Comparison of ENCODE assay signal across 8 cellular contexts in the genomic region with DNA sequence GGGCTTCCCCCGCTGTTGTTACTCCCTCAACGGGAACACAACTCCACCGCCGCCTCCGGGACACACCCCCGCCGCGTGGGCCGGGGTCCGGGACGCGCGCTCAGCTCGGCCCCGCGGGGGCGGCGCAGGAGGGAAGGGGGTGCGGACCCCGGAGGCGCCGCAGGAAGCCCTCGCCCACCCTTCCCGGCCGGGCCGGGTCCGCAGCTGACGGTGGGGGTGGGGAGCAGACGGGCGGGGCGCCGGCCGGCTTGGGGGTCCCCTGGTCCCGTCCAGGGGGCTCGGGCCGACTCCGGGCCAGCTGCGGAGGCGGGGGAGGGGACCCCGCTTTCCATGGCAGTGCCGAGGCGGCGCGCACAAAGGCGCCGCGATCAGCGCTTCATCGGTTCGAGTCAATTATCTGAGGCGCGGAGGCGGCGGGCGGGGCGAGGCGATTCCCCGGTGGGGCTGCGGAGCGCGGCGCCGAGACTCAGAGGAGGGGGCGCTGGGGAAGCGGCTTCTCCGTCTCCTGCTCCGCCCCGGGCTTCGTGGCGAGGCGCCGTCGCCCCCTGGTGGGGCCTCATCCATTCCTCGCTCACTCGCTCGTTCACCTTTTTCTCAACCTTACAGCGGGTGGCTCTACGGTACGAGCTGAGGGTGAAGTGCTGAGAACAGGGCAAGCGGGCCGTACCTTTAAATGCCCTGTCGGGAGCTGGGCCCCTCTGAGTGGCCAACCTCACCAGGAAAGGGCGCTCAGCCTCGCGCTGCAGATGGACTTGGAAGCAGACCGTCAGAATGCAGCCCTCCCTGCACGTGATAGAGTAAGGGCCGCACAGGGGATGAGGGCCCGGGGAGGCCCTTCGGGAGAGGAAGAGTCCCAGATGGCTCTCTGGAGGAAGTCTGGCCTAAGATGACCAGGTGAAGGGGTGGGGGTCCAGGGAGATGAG. TPM values are rescaled to one million over a fixed set of nuclear protein-coding genes. Genes with fewer than 3 reads are reported as not detected.
DNase-seq lines count a peak whose midpoint lies in the region; ATAC-seq and TF ChIP-seq lines count a peak whose summit lies in the region.

No MANE protein-coding gene starts in this region.

- peak; percentile 21 for TF ChIP-seq CTCF in CD4-positive, alpha-beta T cell (IDR thresholded peaks at IDR 0.05)
- TF ChIP-seq CTCF in hepatocyte (IDR thresholded peaks at IDR 0.05; ENCODE audit: poor library complexity), result peak; percentile 69

- intact Hi-C loops in CD4-positive, alpha-beta T cell (cut with DNase I, micrococcal nuclease), result no loop called here

- H3K9ac ChIP-seq in HUES48 (ENCODE audit: low read depth, low read length) (no peak overlapping the region), skeletal muscle satellite cell (ENCODE audit: low read depth, low read length) (no peak overlapping the region)

- POLR2A ChIA-PET in CD4-positive, alpha-beta T cell (lab: Charles Lee), result no interaction called here
- POLR2A ChIA-PET in activated naive CD8-positive, alpha-beta T cell treated with anti-CD3 and anti-CD28 coated beads, Interleukin-2, amount 10 ng/mL, durations not matched to agents 7 days and 5 days (lab: Charles Lee), result no interaction called here

- DNase-seq in CD4-positive, alpha-beta T cell, result peak in 9 of 10 experiments; percentile 3 to 53 (median 20)
- DNase-seq in SHP77 (lab: John Stamatoyannopoulos, UW) (peak; percentile 58 to 71), hepatocyte (ENCODE audit: low spot score) (peak; percentile 83), pons (ENCODE audit: low spot score) (no peak), T1000 (lab: John Stamatoyannopoulos, UW) (no peak)
- DNase-seq in activated naive CD8-positive, alpha-beta T cell treated with anti-CD3 and anti-CD28 coated beads, Interleukin-2, amount 10 ng/mL, durations not matched to agents 7 days and 5 days, result peak; percentile 67

- peaks cover 30% of the 10 kb centered on the region for H3K27me3 ChIP-seq in CD4-positive, alpha-beta T cell (ENCODE audit: control insufficient read depth, insufficient read depth, low read length)
- peaks cover 25% of the 10 kb centered on the region for H3K27me3 ChIP-seq in HUES48 (ENCODE audit: control insufficient read depth, insufficient read depth, low read length)
- H3K27me3 ChIP-seq in hepatocyte, result peaks cover 37% of the 10 kb centered on the region
- H3K27me3 ChIP-seq in skeletal muscle satellite cell (ENCODE audit: control insufficient read depth, insufficient read depth, low read length), result peaks cover 62% of the 10 kb centered on the region

- no peak overlapping the region for H3K27ac ChIP-seq in CD4-positive, alpha-beta T cell (ENCODE audit: low read depth, low read length)
- H3K27ac ChIP-seq in HUES48 (ENCODE audit: low read depth, low read length) (no peak overlapping the region), hepatocyte (no peak overlapping the region)

- H3K4me3 ChIP-seq in HUES48 (ENCODE audit: low read depth, low read length) (peak overlapping the region; percentile 58), hepatocyte (peak overlapping the region; percentile 69), skeletal muscle satellite cell (ENCODE audit: low read length) (peak overlapping the region; percentile 64)

- WGBS in hepatocyte (ENCODE audit: low lambda C conversion rate, missing lambda C conversion rate), result 8% methylated on average over 35 of the region's 90 CpGs

- no peaks in the 10 kb centered on the region for H3K4me1 Mint-ChIP-seq in CD4-positive, alpha-beta T cell (ENCODE audit: low read depth)
- H3K4me1 Mint-ChIP-seq in activated naive CD8-positive, alpha-beta T cell treated with anti-CD3 and anti-CD28 coated beads, Interleukin-2, amount 10 ng/mL, durations not matched to agents 7 days and 5 days, result no peaks in the 10 kb centered on the region

- H3K4me3 Mint-ChIP-seq in CD4-positive, alpha-beta T cell, result no peak overlapping the region
- peak overlapping the region; percentile 10 for H3K4me3 Mint-ChIP-seq in activated naive CD8-positive, alpha-beta T cell treated with anti-CD3 and anti-CD28 coated beads, Interleukin-2, amount 10 ng/mL, durations not matched to agents 7 days and 5 days

- H3K4me2 ChIP-seq in hepatocyte, result peak overlapping the region; percentile 100
- peak overlapping the region; percentile 89 for H3K4me2 ChIP-seq in skeletal muscle satellite cell (ENCODE audit: low read length)

- no peaks in the 10 kb centered on the region for H3K9me3 ChIP-seq in CD4-positive, alpha-beta T cell (ENCODE audit: control insufficient read depth, low read length)
- no peaks in the 10 kb centered on the region for H3K9me3 ChIP-seq in HUES48 (ENCODE audit: control insufficient read depth, insufficient read depth, low read length)
- H3K9me3 ChIP-seq in hepatocyte (ENCODE audit: low read depth), result no peaks in the 10 kb centered on the region
- no peaks in the 10 kb centered on the region for H3K9me3 ChIP-seq in skeletal muscle satellite cell (replicated peaks; ENCODE audit: low read length)

- peak overlapping the region; percentile 81 for H2AFZ ChIP-seq in hepatocyte

- no peaks in the 10 kb centered on the region for H3K9me3 Mint-ChIP-seq in CD4-positive, alpha-beta T cell
- H3K9me3 Mint-ChIP-seq in activated naive CD8-positive, alpha-beta T cell treated with anti-CD3 and anti-CD28 coated beads, Interleukin-2, amount 10 ng/mL, durations not matched to agents 7 days and 5 days, result no peaks in the 10 kb centered on the region

- peak; percentile 63 for ATAC-seq in CD4-positive, alpha-beta T cell (ENCODE audit: poor library complexity)
- peak; percentile 71 for ATAC-seq in activated naive CD8-positive, alpha-beta T cell treated with anti-CD3 and anti-CD28 coated beads, Interleukin-2, amount 10 ng/mL, durations not matched to agents 7 days and 5 days (ENCODE audit: low read depth)

- H3K27ac Mint-ChIP-seq in CD4-positive, alpha-beta T cell, result no peak overlapping the region
- H3K27ac Mint-ChIP-seq in activated naive CD8-positive, alpha-beta T cell treated with anti-CD3 and anti-CD28 coated beads, Interleukin-2, amount 10 ng/mL, durations not matched to agents 7 days and 5 days, result no peak overlapping the region

- H4K20me1 ChIP-seq in hepatocyte (ENCODE audit: insufficient read depth, poor library complexity, severe bottlenecking), result no peaks in the 10 kb centered on the region

- H3K9me2 ChIP-seq in hepatocyte (replicated peaks; ENCODE audit: insufficient read depth), result no peaks in the 10 kb centered on the region

- CTCF ChIA-PET in CD4-positive, alpha-beta T cell (lab: Charles Lee), result no interaction called here

- H3K36me3 ChIP-seq in HUES48 (ENCODE audit: control insufficient read depth, insufficient read depth, low read length) (no peaks in the 10 kb centered on the region), hepatocyte (replicated peaks; ENCODE audit: insufficient read depth, low read depth) (no peaks in the 10 kb centered on the region), skeletal muscle satellite cell (ENCODE audit: insufficient read depth, low read length) (no peaks in the 10 kb centered on the region)

- no peaks in the 10 kb centered on the region for H3K36me3 Mint-ChIP-seq in CD4-positive, alpha-beta T cell (ENCODE audit: low read depth)
- no peaks in the 10 kb centered on the region for H3K36me3 Mint-ChIP-seq in activated naive CD8-positive, alpha-beta T cell treated with anti-CD3 and anti-CD28 coated beads, Interleukin-2, amount 10 ng/mL, durations not matched to agents 7 days and 5 days

- H3K27me3 Mint-ChIP-seq in CD4-positive, alpha-beta T cell, result peaks cover 72% of the 10 kb centered on the region
- peaks cover 43% of the 10 kb centered on the region for H3K27me3 Mint-ChIP-seq in activated naive CD8-positive, alpha-beta T cell treated with anti-CD3 and anti-CD28 coated beads, Interleukin-2, amount 10 ng/mL, durations not matched to agents 7 days and 5 days

- H3K4me1 ChIP-seq in HUES48 (ENCODE audit: control insufficient read depth, insufficient read depth, low read length) (no peaks in the 10 kb centered on the region; the same call in 1 of the 2 replicates), hepatocyte (ENCODE audit: insufficient read depth) (no peaks in the 10 kb centered on the region), skeletal muscle satellite cell (ENCODE audit: control insufficient read depth, insufficient read depth, low read length) (no peaks in the 10 kb centered on the region)

- no peaks in the 10 kb centered on the region for H3K79me2 ChIP-seq in hepatocyte

RNA-seq across cellular contexts. Expression of a gene that starts 40.0 kb away (rescaled TPM):
- not detected for total RNA-seq in CD4-positive, alpha-beta T cell
- total RNA-seq in activated naive CD8-positive, alpha-beta T cell treated with anti-CD3 and anti-CD28 coated beads, Interleukin-2, amount 10 ng/mL, durations not matched to agents 7 days and 5 days, result not detected
- 0.33 and 0.80 TPM in 2 replicates for total RNA-seq in hepatocyte
- polyA plus RNA-seq in hepatocyte, result 0.35 and 1.0 TPM in 2 replicates
- not detected in 2 replicates for total RNA-seq in skeletal muscle satellite cell (2012; rRNA removed)

RNA-seq across cellular contexts. Expression of a gene that starts 52.7 kb away (rescaled TPM):
- not detected for total RNA-seq in CD4-positive, alpha-beta T cell
- total RNA-seq in activated naive CD8-positive, alpha-beta T cell treated with anti-CD3 and anti-CD28 coated beads, Interleukin-2, amount 10 ng/mL, durations not matched to agents 7 days and 5 days, result not detected
- total RNA-seq in hepatocyte, result not detected in 2 replicates
- polyA plus RNA-seq in hepatocyte, result not detected in 2 replicates
- total RNA-seq in skeletal muscle satellite cell (2012; rRNA removed), result not detected in 2 replicates

Comparison
In these comparisons a context has a peak if more than half of its experiments do, and no peak if none do; other contexts are left out.
1. DNase-seq: peak in CD4-positive, alpha-beta T cell (9 of 10), SHP77 (2 of 2), activated naive CD8-positive, alpha-beta T cell treated with anti-CD3 and anti-CD28 coated beads, Interleukin-2, amount 10 ng/mL, durations not matched to agents 7 days and 5 days (single experiment) and hepatocyte (single experiment); none in pons (single experiment) and T1000 (single experiment).
2. Peak in every context shown above with its lines, with median percentiles within 50 percentile points of each other: H3K4me3 ChIP-seq.